9 cellular contexts compared by ENCODE assay signal in genomic region chr14:91873476-91874265, GRCh38. TPM values are rescaled to one million over a fixed set of nuclear protein-coding genes. Genes with fewer than 3 reads are reported as not detected.
DNase-seq lines count a peak whose midpoint lies in the region; ATAC-seq and TF ChIP-seq lines count a peak whose summit lies in the region.
"Had no signal": no experiment of that assay in that cellular context is flagged by ENCODE, and none has a peak within 500 bp of the region (broad histone marks: within the 10 kb centered on the region; RNA-seq: fewer than 3 reads in every experiment).

No MANE protein-coding gene starts in this region.

- peak; percentile 76 for ATAC-seq in HG03139 (IDR thresholded peaks at IDR 0.05; ENCODE audit: unreplicated experiment)

- no peak overlapping the region for H3K14ac ChIP-seq in neuronal stem cell (ENCODE audit: low read length)

- no peak overlapping the region for H2AK5ac ChIP-seq in neuronal stem cell (ENCODE audit: low read depth, low read length)

- H3K9ac ChIP-seq in neuronal stem cell (ENCODE audit: low read depth, low read length, poor library complexity): no peak overlapping the region

- H3K4me1 ChIP-seq in suprapubic skin: peaks cover 26% of the 10 kb centered on the region
- H3K4me1 ChIP-seq in neuronal stem cell (ENCODE audit: control insufficient read depth in 2 of 2, insufficient read depth in 1 of 2, low read depth in 1 of 2, low read length in 2 of 2): no peaks in the 10 kb centered on the region

- TF ChIP-seq CTCF in epithelial cell of esophagus (IDR thresholded peaks at IDR 0.05; ENCODE audit: insufficient read depth, low read depth, low read length, missing control alignments) (no peak), suprapubic skin (IDR thresholded peaks at IDR 0.05) (no peak)

- H2BK120ac ChIP-seq in neuronal stem cell (ENCODE audit: low read depth, low read length): no peak overlapping the region

- no peak overlapping the region for H4K91ac ChIP-seq in neuronal stem cell (ENCODE audit: low read depth, low read length, poor library complexity)

- H3K4ac ChIP-seq in neuronal stem cell (ENCODE audit: low read length): no peak overlapping the region

- H3K36me3 ChIP-seq in suprapubic skin (peaks cover 18% of the 10 kb centered on the region), neuronal stem cell (replicated peaks in 1 of 2; ENCODE audit: control insufficient read depth in 2 of 2, insufficient read depth in 2 of 2, low read length in 2 of 2) (no peaks in the 10 kb centered on the region)
- H3K36me3 ChIP-seq: right lobe of liver had no signal

- H3K9me3 ChIP-seq in suprapubic skin: no peaks in the 10 kb centered on the region
- no peaks in the 10 kb centered on the region for H3K9me3 ChIP-seq in neuronal stem cell (replicated peaks in 1 of 2; ENCODE audit: control insufficient read depth in 2 of 2, insufficient read depth in 1 of 2, low read depth in 1 of 2, low read length in 2 of 2)
- H3K9me3 ChIP-seq: right lobe of liver had no signal

- H2BK5ac ChIP-seq in neuronal stem cell (ENCODE audit: low read length): no peak overlapping the region

- H4K8ac ChIP-seq in neuronal stem cell (ENCODE audit: low read depth, low read length): no peak overlapping the region

- H3K27ac ChIP-seq in suprapubic skin: peak overlapping the region; percentile 70
- H3K27ac ChIP-seq in neuronal stem cell (replicated peaks; ENCODE audit: low read length): no peak overlapping the region

- no peak overlapping the region for H2AFZ ChIP-seq in neuronal stem cell (ENCODE audit: low read length)

- DNase-seq in activated CD8-positive, alpha-beta memory T cell treated with anti-CD3 and anti-CD28 coated beads for 24 hours: peak; percentile 79
- DNase-seq in activated CD8-positive, alpha-beta memory T cell treated with anti-CD3 and anti-CD28 coated beads, Interleukin-2, amount 50 U/mL, for 48 hours: no peak
- peak; percentile 46 for DNase-seq in activated CD4-positive, CD25-positive, alpha-beta regulatory T cell treated with anti-CD3 and anti-CD28 coated beads, Interleukin-2, amount 50 U/mL, for 16 hours (ENCODE audit: low read depth, low spot score)
- peak; percentile 71 for DNase-seq in epithelial cell of esophagus (ENCODE audit: low read depth)
- DNase-seq in suprapubic skin (ENCODE audit: low spot score in 2 of 2): no peak
- no peak for DNase-seq in neuronal stem cell (ENCODE audit: low spot score)
- DNase-seq in pons (ENCODE audit: low spot score): no peak
- DNase-seq: right lobe of liver had no signal

- H3K27me3 ChIP-seq in suprapubic skin (no peaks in the 10 kb centered on the region), neuronal stem cell (ENCODE audit: control insufficient read depth in 3 of 3, insufficient read depth in 3 of 3, low read depth in 1 of 3, low read length in 3 of 3) (peaks cover 0 to 4% (median 0%) of the 10 kb centered on the region in 3 experiments)
- H3K27me3 ChIP-seq: right lobe of liver had no signal

- no peak overlapping the region for H3K18ac ChIP-seq in neuronal stem cell (ENCODE audit: low read length)

- TF ChIP-seq EP300 in suprapubic skin (IDR thresholded peaks at IDR 0.05): no peak

- WGBS in suprapubic skin: 68% methylated on average over 15 of the region's 15 CpGs
- WGBS in neuronal stem cell (ENCODE audit: extremely low coverage in 2 of 2, insufficient read length in 2 of 2, insufficient replicate concordance in 1 of 2), 2 donors: no CpG with 5 or more reads among the region's 15 CpGs

- no peak overlapping the region for H2BK12ac ChIP-seq in neuronal stem cell (ENCODE audit: low read length)

- H3K23ac ChIP-seq in neuronal stem cell (ENCODE audit: low read depth, low read length, poor library complexity): no peak overlapping the region

- H3K79me1 ChIP-seq in neuronal stem cell (ENCODE audit: low read depth, low read length): no peaks in the 10 kb centered on the region

- no peak overlapping the region for H3K4me2 ChIP-seq in neuronal stem cell (ENCODE audit: insufficient read depth, low read length, poor library complexity, severe bottlenecking)

- TF ChIP-seq POLR2A in suprapubic skin (IDR thresholded peaks at IDR 0.05): no peak

- H3K4me3 ChIP-seq in epithelial cell of esophagus (ENCODE audit: low read length): no peak overlapping the region
- no peak overlapping the region for H3K4me3 ChIP-seq in suprapubic skin
- no peak overlapping the region for H3K4me3 ChIP-seq in neuronal stem cell (ENCODE audit: low read length in 2 of 2)
- H3K4me3 ChIP-seq: right lobe of liver had no signal

- no peak overlapping the region for H2BK15ac ChIP-seq in neuronal stem cell (ENCODE audit: low read length)

RNA-seq across cellular contexts. Expression of gene TC2N, which starts 6.3 kb away (rescaled TPM):
- total RNA-seq in suprapubic skin: 10 to 100 TPM; 28.0 to 61.7 (median 33.4) TPM
- polyA plus RNA-seq in neuronal stem cell (2013, experiment 1 of 2): 0.81 TPM
- 0.82 TPM for polyA plus RNA-seq in neuronal stem cell (2013, experiment 2 of 2)

Comparison
In these comparisons a context has a peak if more than half of its experiments do, and no peak if none do; other contexts are left out.
1. DNase-seq: peak in activated CD8-positive, alpha-beta memory T cell treated with anti-CD3 and anti-CD28 coated beads for 24 hours (single experiment), activated CD4-positive, CD25-positive, alpha-beta regulatory T cell treated with anti-CD3 and anti-CD28 coated beads, Interleukin-2, amount 50 U/mL, for 16 hours (single experiment) and epithelial cell of esophagus (single experiment); none in activated CD8-positive, alpha-beta memory T cell treated with anti-CD3 and anti-CD28 coated beads, Interleukin-2, amount 50 U/mL, for 48 hours (single experiment), suprapubic skin (0 of 2), neuronal stem cell (single experiment) and pons (single experiment).